ENCODE assay signal across 14 cellular contexts in the genomic region with DNA sequence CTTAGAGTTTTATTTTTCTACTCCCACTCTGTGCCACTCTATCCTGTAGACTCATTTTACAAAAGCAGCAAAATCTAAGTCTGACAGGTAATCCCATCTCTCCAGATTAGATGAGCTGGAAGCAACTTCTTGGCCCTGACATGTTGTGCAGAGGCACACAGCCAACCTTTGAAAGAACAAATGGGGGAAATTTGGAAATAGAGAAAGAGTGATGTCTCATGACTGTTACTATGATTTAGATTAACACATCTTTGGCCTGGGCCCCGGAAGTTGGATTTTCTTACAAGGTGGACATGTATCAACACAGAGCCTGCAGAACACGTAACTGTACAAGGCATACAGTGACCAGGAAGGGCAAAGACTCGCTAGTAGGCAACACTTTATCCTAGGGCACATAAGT.
"Had no signal": no experiment of that assay in that cellular context is flagged by ENCODE, and none has a peak within 500 bp of the region (broad histone marks: within the 10 kb centered on the region; RNA-seq: fewer than 3 reads in every experiment).

No MANE protein-coding gene starts in this region.

- FAIRE-seq: urothelium cell line had no signal

- DNase-seq: activated CD4-positive, alpha-beta T cell treated with anti-CD3 and anti-CD28 coated beads for 4 hours; activated CD8-positive, alpha-beta T cell treated with anti-CD3 and anti-CD28 coated beads, Interleukin-2, amount 10 ng/mL, durations not matched to agents 7 days and 5 days; activated naive CD4-positive, alpha-beta T cell treated with Interleukin-2 at 50 U/mL for 16 hours; activated naive CD8-positive, alpha-beta T cell treated with anti-CD3 and anti-CD28 coated beads, Interleukin-2, amount 50 U/mL, for 24 hours; caudate nucleus; colonic mucosa; hypothalamus; left colon; ovary; stimulated activated CD4-positive, alpha-beta T cell treated with anti-CD3 and anti-CD28 coated beads, Interleukin-4, amount 100 ng/mL, for 4 hours; T-helper 1 cell; thyroid gland had no signal

- H3K27ac ChIP-seq: ascending aorta, colonic mucosa, ovary, thyroid gland had no signal

- H3K4me1 ChIP-seq: ascending aorta, colonic mucosa, thyroid gland had no signal

- H3K9me3 ChIP-seq: colonic mucosa, ovary, thyroid gland had no signal

- H3K4me3 ChIP-seq: ascending aorta, colonic mucosa, ovary, thyroid gland had no signal

- H3K27me3 ChIP-seq: ascending aorta, colonic mucosa, ovary, thyroid gland had no signal

- ATAC-seq: activated CD8-positive, alpha-beta T cell treated with anti-CD3 and anti-CD28 coated beads, Interleukin-2, amount 10 ng/mL, durations not matched to agents 7 days and 5 days; activated naive CD8-positive, alpha-beta T cell treated with anti-CD3 and anti-CD28 coated beads, Interleukin-2, amount 50 U/mL, for 24 hours; left colon had no signal

- H3K36me3 ChIP-seq: ascending aorta, colonic mucosa, ovary, thyroid gland had no signal
